15 cellular contexts compared by ENCODE assay signal in the genomic region with DNA sequence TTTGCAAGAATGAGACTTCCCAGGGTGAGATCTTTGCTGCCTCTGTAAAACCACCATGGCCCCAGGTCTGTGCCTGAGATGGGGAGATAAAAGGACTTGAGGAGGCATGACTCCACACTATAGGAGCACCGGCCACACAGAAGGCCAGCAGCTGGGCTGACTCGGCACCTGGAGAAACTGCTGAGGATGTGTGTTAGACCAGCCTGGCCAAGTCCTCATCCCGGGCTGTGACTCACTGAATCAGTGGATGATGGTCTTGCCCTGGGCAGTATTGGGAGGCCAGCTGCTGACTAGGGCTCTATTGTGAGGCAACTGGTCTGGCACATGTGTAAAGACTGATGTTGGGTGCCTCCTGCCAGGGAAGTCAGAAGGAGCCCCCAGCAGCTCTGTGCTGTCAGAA.
DNase-seq lines count a peak whose midpoint lies in the region; ATAC-seq and TF ChIP-seq lines count a peak whose summit lies in the region.
"Had no signal": no experiment of that assay in that cellular context is flagged by ENCODE, and none has a peak within 500 bp of the region (broad histone marks: within the 10 kb centered on the region; RNA-seq: fewer than 3 reads in every experiment).

No MANE protein-coding gene starts in this region.

- no peak overlapping the region for H3K27ac Mint-ChIP-seq in stimulated activated effector memory CD8-positive, alpha-beta T cell treated with anti-CD3 and anti-CD28 coated beads, Interleukin-12 subunit alpha, Interleukin-12 subunit beta, amount 100 ng/mL, for 72 hours
- H3K27ac Mint-ChIP-seq in naive thymus-derived CD8-positive, alpha-beta T cell = no peak overlapping the region
- H3K27ac Mint-ChIP-seq: activated naive CD8-positive, alpha-beta T cell treated with anti-CD3 and anti-CD28 coated beads for 36 hours had no signal

- no peaks in the 10 kb centered on the region for H3K36me3 ChIP-seq in WERI-Rb-1
- H3K36me3 ChIP-seq: thoracic aorta had no signal

- H3K9me3 Mint-ChIP-seq in stimulated activated effector memory CD8-positive, alpha-beta T cell treated with anti-CD3 and anti-CD28 coated beads, Interleukin-12 subunit alpha, Interleukin-12 subunit beta, amount 100 ng/mL, for 72 hours = peaks cover 3% of the 10 kb centered on the region
- H3K9me3 Mint-ChIP-seq in naive thymus-derived CD8-positive, alpha-beta T cell = peaks cover 0 to 4% (median 0%) of the 10 kb centered on the region in 9 donors
- H3K9me3 Mint-ChIP-seq: activated naive CD8-positive, alpha-beta T cell treated with anti-CD3 and anti-CD28 coated beads for 36 hours had no signal

- H3K27ac ChIP-seq in foreskin keratinocyte (no peak overlapping the region), WERI-Rb-1 (no peak overlapping the region)
- H3K27ac ChIP-seq: thoracic aorta had no signal

- in situ Hi-C loops in astrocyte of the spinal cord (cut with HindIII; ENCODE audit: low sequenced_read_pairs) = no loop called here

- H3K27me3 ChIP-seq in foreskin keratinocyte (no peaks in the 10 kb centered on the region), WERI-Rb-1 (ENCODE audit: insufficient read depth, low read depth, severe bottlenecking) (no peaks in the 10 kb centered on the region)

- no peaks in the 10 kb centered on the region for H3K36me3 Mint-ChIP-seq in stimulated activated effector memory CD8-positive, alpha-beta T cell treated with anti-CD3 and anti-CD28 coated beads, Interleukin-12 subunit alpha, Interleukin-12 subunit beta, amount 100 ng/mL, for 72 hours
- H3K36me3 Mint-ChIP-seq in naive thymus-derived CD8-positive, alpha-beta T cell = no peaks in the 10 kb centered on the region
- H3K36me3 Mint-ChIP-seq: activated naive CD8-positive, alpha-beta T cell treated with anti-CD3 and anti-CD28 coated beads for 36 hours had no signal

- H3K4me1 ChIP-seq in foreskin keratinocyte = peaks cover 19% of the 10 kb centered on the region

- H3K27me3 Mint-ChIP-seq in naive thymus-derived CD8-positive, alpha-beta T cell = peaks cover 4 to 23% (median 14%) of the 10 kb centered on the region in 5 donors
- H3K27me3 Mint-ChIP-seq: activated naive CD8-positive, alpha-beta T cell treated with anti-CD3 and anti-CD28 coated beads for 36 hours had no signal

- ATAC-seq in foreskin keratinocyte = peak; percentile 90
- ATAC-seq in stimulated activated effector memory CD8-positive, alpha-beta T cell treated with anti-CD3 and anti-CD28 coated beads, Interleukin-12 subunit alpha, Interleukin-12 subunit beta, amount 100 ng/mL, for 72 hours = no peak
- no peak for ATAC-seq in naive thymus-derived CD8-positive, alpha-beta T cell
- ATAC-seq: right cardiac atrium had no signal

- DNase-seq in A172 (ENCODE audit: low spot score) (peak; percentile 44), HFF-Myc (ENCODE audit: extremely low read depth, low read depth) (peak; percentile 56), astrocyte of the spinal cord (ENCODE audit: low read depth, low spot score) (peak; percentile 48), foreskin keratinocyte (peak; percentile 75 to 90), WERI-Rb-1 (no peak), CD1c-positive myeloid dendritic cell (ENCODE audit: extremely low spot score) (no peak)
- no peak for DNase-seq in stimulated activated effector memory CD8-positive, alpha-beta T cell treated with anti-CD3 and anti-CD28 coated beads, Interleukin-12 subunit alpha, Interleukin-12 subunit beta, amount 100 ng/mL, for 72 hours (ENCODE audit: low spot score in 2 of 2)
- DNase-seq in naive thymus-derived CD8-positive, alpha-beta T cell = no peak
- DNase-seq: activated naive CD8-positive, alpha-beta T cell treated with anti-CD3 and anti-CD28 coated beads for 36 hours; DMS79 treated with DMSO at 0.1 percent for 48 hours; midbrain; NCI-H446 treated with DMSO at 0.1 percent for 48 hours; right cardiac atrium; Right ventricle myocardium superior had no signal

- no peak overlapping the region for H3K4me3 Mint-ChIP-seq in stimulated activated effector memory CD8-positive, alpha-beta T cell treated with anti-CD3 and anti-CD28 coated beads, Interleukin-12 subunit alpha, Interleukin-12 subunit beta, amount 100 ng/mL, for 72 hours
- no peak overlapping the region for H3K4me3 Mint-ChIP-seq in naive thymus-derived CD8-positive, alpha-beta T cell
- H3K4me3 Mint-ChIP-seq: activated naive CD8-positive, alpha-beta T cell treated with anti-CD3 and anti-CD28 coated beads for 36 hours had no signal

- TF ChIP-seq CTCF in HFF-Myc (IDR thresholded peaks at IDR 0.05; ENCODE audit: low read depth, low read length, missing control alignments) (no peak), astrocyte of the spinal cord (IDR thresholded peaks at IDR 0.05; ENCODE audit: low read depth, low read length) (no peak), foreskin keratinocyte (conservative IDR thresholded peaks at IDR 0.05) (no peak), WERI-Rb-1 (IDR thresholded peaks at IDR 0.05; ENCODE audit: low read depth, low read length) (no peak)

- POLR2A ChIA-PET in naive thymus-derived CD8-positive, alpha-beta T cell (lab: Charles Lee) = no interaction called here

- no peaks in the 10 kb centered on the region for H3K4me1 Mint-ChIP-seq in stimulated activated effector memory CD8-positive, alpha-beta T cell treated with anti-CD3 and anti-CD28 coated beads, Interleukin-12 subunit alpha, Interleukin-12 subunit beta, amount 100 ng/mL, for 72 hours
- H3K4me1 Mint-ChIP-seq in naive thymus-derived CD8-positive, alpha-beta T cell = no peaks in the 10 kb centered on the region
- H3K4me1 Mint-ChIP-seq: activated naive CD8-positive, alpha-beta T cell treated with anti-CD3 and anti-CD28 coated beads for 36 hours had no signal

- H3K9me3 ChIP-seq in WERI-Rb-1 (ENCODE audit: severe bottlenecking) = no peaks in the 10 kb centered on the region
- H3K9me3 ChIP-seq: thoracic aorta had no signal

- H3K4me3 ChIP-seq in HFF-Myc (replicated peaks; ENCODE audit: low read depth, low read length) (no peak overlapping the region), astrocyte of the spinal cord (ENCODE audit: low read depth, low read length) (no peak overlapping the region), WERI-Rb-1 (ENCODE audit: low read depth, low read length) (no peak overlapping the region)
- H3K4me3 ChIP-seq: thoracic aorta had no signal

Comparison
In these comparisons a context has a peak if more than half of its experiments do, and no peak if none do; other contexts are left out.
1. DNase-seq: peak in A172 (single experiment), HFF-Myc (single experiment), astrocyte of the spinal cord (single experiment) and foreskin keratinocyte (2 of 2); none in stimulated activated effector memory CD8-positive, alpha-beta T cell treated with anti-CD3 and anti-CD28 coated beads, Interleukin-12 subunit alpha, Interleukin-12 subunit beta, amount 100 ng/mL, for 72 hours (0 of 2), naive thymus-derived CD8-positive, alpha-beta T cell (0 of 10), WERI-Rb-1 (single experiment) and CD1c-positive myeloid dendritic cell (single experiment).